11 cellular contexts compared by ENCODE assay signal in the genomic region with DNA sequence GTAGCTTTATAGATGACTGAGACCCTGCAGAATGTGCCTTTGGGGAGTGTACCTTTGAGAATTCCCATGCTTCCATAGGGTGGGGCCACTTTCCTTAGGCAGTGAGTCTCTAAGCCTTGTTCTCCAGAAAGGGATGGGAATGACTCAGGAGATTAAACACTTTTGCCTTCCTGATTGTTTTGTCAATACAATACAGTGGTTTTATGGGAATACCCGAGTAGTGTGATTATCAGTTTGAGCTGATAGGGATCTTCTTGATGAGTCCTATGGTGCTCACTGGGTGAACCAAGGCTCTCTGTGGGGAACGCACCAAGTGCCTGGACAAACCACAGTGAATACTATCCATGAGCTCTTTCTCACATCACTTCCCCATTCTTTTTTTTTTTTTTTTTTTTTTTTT. TPM values are rescaled to one million over a fixed set of nuclear protein-coding genes. Genes with fewer than 3 reads are reported as not detected.
A peak's percentile ranks its signal among the peaks of the same experiment; 100 is the strongest.
DNase-seq lines count a peak whose midpoint lies in the region; ATAC-seq, FAIRE-seq and TF ChIP-seq lines count a peak whose summit lies in the region.
"Had no signal": no experiment of that assay in that cellular context is flagged by ENCODE, and none has a peak within 500 bp of the region (broad histone marks: within the 10 kb centered on the region; RNA-seq: fewer than 3 reads in every experiment).

No MANE protein-coding gene starts in this region.

- H3K27me3 Mint-ChIP-seq in CD4-positive, alpha-beta T cell = peaks cover 10% of the 10 kb centered on the region
- no peaks in the 10 kb centered on the region for H3K27me3 Mint-ChIP-seq in progenitor cell of endocrine pancreas

- intact Hi-C loops in esophagus muscularis mucosa (cut with DNase I) = loop anchor here (5.0 kb wide), 1 partner anchor 49 kb away; no protein-coding TSS in a partner anchor
- intact Hi-C loops in CD4-positive, alpha-beta T cell (cut with DNase I, micrococcal nuclease) = no loop called here

- TF ChIP-seq POLR2A in esophagus muscularis mucosa (IDR thresholded peaks at IDR 0.05; ENCODE audit: low read depth) = no peak

- DNase-seq in EH (ENCODE audit: low read depth) (peak; percentile 87), RCC 7860 (ENCODE audit: low spot score) (peak; percentile 97), esophagus muscularis mucosa (ENCODE audit: extremely low spot score) (no peak), renal cortical epithelial cell (ENCODE audit: low read depth) (peak; percentile 91), GM19240 (ENCODE audit: insufficient read length, low spot score) (no peak), progenitor cell of endocrine pancreas (ENCODE audit: low spot score, unreplicated experiment) (no peak)
- DNase-seq in CD4-positive, alpha-beta T cell = no peak
- DNase-seq: NCI-H2171, psoas muscle, T-helper 2 cell had no signal

- H3K27ac ChIP-seq in esophagus muscularis mucosa (replicated peaks in 1 of 4) = peak overlapping the region; percentile 43 to 93 (median 90)
- H3K27ac ChIP-seq in CD4-positive, alpha-beta T cell (ENCODE audit: low read depth, low read length) = no peak overlapping the region
- H3K27ac ChIP-seq: psoas muscle had no signal

- H3K36me3 ChIP-seq in esophagus muscularis mucosa = peaks cover 0 to 5% (median 0%) of the 10 kb centered on the region in 4 donors

- no peak for ATAC-seq in CD4-positive, alpha-beta T cell (ENCODE audit: poor library complexity)
- ATAC-seq in GM21576 (IDR thresholded peaks at IDR 0.05; ENCODE audit: unreplicated experiment) = no peak
- ATAC-seq: psoas muscle had no signal

- no peaks in the 10 kb centered on the region for H3K9me3 Mint-ChIP-seq in CD4-positive, alpha-beta T cell
- H3K9me3 Mint-ChIP-seq in progenitor cell of endocrine pancreas (ENCODE audit: low read depth) = no peaks in the 10 kb centered on the region

- TF ChIP-seq EP300 in esophagus muscularis mucosa (IDR thresholded peaks at IDR 0.05) = no peak

- TF ChIP-seq CTCF in esophagus muscularis mucosa (IDR thresholded peaks at IDR 0.05) (no peak), progenitor cell of endocrine pancreas (IDR thresholded peaks at IDR 0.05; ENCODE audit: unreplicated experiment) (no peak)
- TF ChIP-seq CTCF in CD4-positive, alpha-beta T cell (IDR thresholded peaks at IDR 0.05) = no peak

- H3K4me3 ChIP-seq in esophagus muscularis mucosa = no peak overlapping the region
- H3K4me3 ChIP-seq: psoas muscle had no signal

- 62% methylated on average over 2 of the region's 2 CpGs for WGBS in esophagus muscularis mucosa

- no peaks in the 10 kb centered on the region for H3K27me3 ChIP-seq in esophagus muscularis mucosa
- H3K27me3 ChIP-seq in CD4-positive, alpha-beta T cell (ENCODE audit: control insufficient read depth, insufficient read depth, low read length) = no peaks in the 10 kb centered on the region

- H3K4me1 ChIP-seq in esophagus muscularis mucosa = peaks cover 28 to 100% (median 97%) of the 10 kb centered on the region in 4 donors

- H3K4me3 Mint-ChIP-seq in CD4-positive, alpha-beta T cell = no peak overlapping the region
- no peak overlapping the region for H3K4me3 Mint-ChIP-seq in progenitor cell of endocrine pancreas (ENCODE audit: low read depth)

- H3K27ac Mint-ChIP-seq in CD4-positive, alpha-beta T cell = no peak overlapping the region
- no peak overlapping the region for H3K27ac Mint-ChIP-seq in progenitor cell of endocrine pancreas

- peak; percentile 91 for FAIRE-seq in RCC 7860 (lab: Jason Lieb, UNC)

- no peaks in the 10 kb centered on the region for H3K36me3 Mint-ChIP-seq in CD4-positive, alpha-beta T cell (ENCODE audit: low read depth)
- H3K36me3 Mint-ChIP-seq in progenitor cell of endocrine pancreas (ENCODE audit: insufficient read depth) = peaks cover 5% of the 10 kb centered on the region

- CTCF ChIA-PET in CD4-positive, alpha-beta T cell (lab: Charles Lee) = interaction anchor here (1.4 kb wide), 1 partner anchor 99 kb away, joined by 6 read pairs; no protein-coding TSS in a partner anchor

- no peaks in the 10 kb centered on the region for H3K4me1 Mint-ChIP-seq in CD4-positive, alpha-beta T cell (ENCODE audit: low read depth)
- H3K4me1 Mint-ChIP-seq in progenitor cell of endocrine pancreas (ENCODE audit: low read depth) = peaks cover 4% of the 10 kb centered on the region

- no peaks in the 10 kb centered on the region for H3K9me3 ChIP-seq in esophagus muscularis mucosa
- H3K9me3 ChIP-seq in CD4-positive, alpha-beta T cell (ENCODE audit: control insufficient read depth, low read length) = no peaks in the 10 kb centered on the region
- H3K9me3 ChIP-seq: psoas muscle had no signal

- POLR2A ChIA-PET in CD4-positive, alpha-beta T cell (lab: Charles Lee) = interaction anchor here (0.6 kb wide), 1 partner anchor 81 kb away, joined by 3 read pairs; no protein-coding TSS in a partner anchor

RNA-seq across cellular contexts. Expression of gene MYOF, which starts 6.3 kb away (rescaled TPM):
- 100 to 1,000 TPM in 2 of 4 donors, 10 to 100 TPM in 2; 71.2 to 120 (median 97.3) TPM for total RNA-seq in esophagus muscularis mucosa
- 268 and 607 TPM in 2 replicates for total RNA-seq in renal cortical epithelial cell
- under 1 TPM; 0.14 to 0.27 TPM for total RNA-seq in CD4-positive, alpha-beta T cell
- total RNA-seq in progenitor cell of endocrine pancreas = 25.5 and 35.2 TPM in 2 replicates

RNA-seq across cellular contexts. Expression of gene CEP55, which starts 20.5 kb away (rescaled TPM):
- total RNA-seq in esophagus muscularis mucosa (under 1 TPM in 3 of 4 donors, not detected in 1; 0.19 to 0.80 (median 0.50) TPM), renal cortical epithelial cell (1.8 and 36.8 TPM in 2 replicates), progenitor cell of endocrine pancreas (9.1 and 10.5 TPM in 2 replicates)
- total RNA-seq in CD4-positive, alpha-beta T cell = under 1 TPM; 0.16 to 0.17 TPM

Comparison
In these comparisons a context has a peak if more than half of its experiments do, and no peak if none do; other contexts are left out.
1. DNase-seq: peak in EH (single experiment), RCC 7860 (single experiment) and renal cortical epithelial cell (single experiment); none in esophagus muscularis mucosa (single experiment), GM19240 (single experiment), CD4-positive, alpha-beta T cell (0 of 10) and progenitor cell of endocrine pancreas (single experiment).
2. RNA of gene MYOF, which starts 6.3 kb away (total RNA-seq): 268 to 607 TPM in renal cortical epithelial cell, 71.2 to 120 TPM in esophagus muscularis mucosa and 25.5 to 35.2 TPM in progenitor cell of endocrine pancreas; 0.14 to 0.27 TPM in CD4-positive, alpha-beta T cell; every median in the first group is over 10 times any median in the second.